In genomic region chr18:6557470-6558245, GRCh38 we compare ENCODE assay signal across 16 cellular contexts.
DNase-seq lines count a peak whose midpoint lies in the region; ATAC-seq and TF ChIP-seq lines count a peak whose summit lies in the region.
"Had no signal": no experiment of that assay in that cellular context is flagged by ENCODE, and none has a peak within 500 bp of the region (broad histone marks: within the 10 kb centered on the region; RNA-seq: fewer than 3 reads in every experiment).

No MANE protein-coding gene starts in this region.

- H3K4me3 Mint-ChIP-seq in type B pancreatic cell: peak overlapping the region; percentile 69
- H3K4me3 Mint-ChIP-seq: CD4-positive, alpha-beta T cell; immature natural killer cell; T-helper 2 cell treated with Interferon-gamma antibody and Interleukin-4, amounts not matched to agents 5 μg/mL and 100 μg/mL, for 36 hours had no signal

- no peak for TF ChIP-seq CTCF in type B pancreatic cell (conservative IDR thresholded peaks at IDR 0.05)

- H3K27ac Mint-ChIP-seq in type B pancreatic cell: peak overlapping the region; percentile 67
- H3K27ac Mint-ChIP-seq: CD4-positive, alpha-beta T cell; immature natural killer cell; T-helper 2 cell treated with Interferon-gamma antibody and Interleukin-4, amounts not matched to agents 5 μg/mL and 100 μg/mL, for 36 hours had no signal

- H3K27me3 ChIP-seq in SJCRH30: no peaks in the 10 kb centered on the region

- H3K27ac ChIP-seq in SJCRH30: no peak overlapping the region

- ATAC-seq in HG03025 (IDR thresholded peaks at IDR 0.05; ENCODE audit: low FRiP score, unreplicated experiment): no peak

- DNase-seq in NCI-H82 (lab: John Stamatoyannopoulos, UW) (peak; percentile 18), NCI-H82 treated with DMSO at 0.1 percent for 48 hours (lab: John Stamatoyannopoulos, UW; ENCODE audit: unreplicated experiment) (no peak), cerebellar cortex (ENCODE audit: low spot score) (peak; percentile 52), left kidney (ENCODE audit: low read depth, low spot score) (peak; percentile 36), type B pancreatic cell (ENCODE audit: extremely low spot score, unreplicated experiment) (peak; percentile 75), NCI-H774 (lab: John Stamatoyannopoulos, UW) (no peak), SJCRH30 (no peak)
- DNase-seq: activated CD4-positive, CD25-positive, alpha-beta regulatory T cell treated with anti-CD3 and anti-CD28 coated beads, Interleukin-2, amount 50 U/mL, for 72 hours; CD4-positive, alpha-beta T cell; foreskin melanocyte; immature natural killer cell; MM.1S; NCI-H2081 treated with DMSO at 0.1 percent for 48 hours; stimulated activated CD4-positive, alpha-beta T cell treated with anti-CD3 and anti-CD28 coated beads, Interleukin-4, amount 100 ng/mL, for 24 hours had no signal

- no peaks in the 10 kb centered on the region for H3K9me3 ChIP-seq in SJCRH30 (replicated peaks)

- H3K4me3 ChIP-seq in SJCRH30: no peak overlapping the region

- H3K36me3 Mint-ChIP-seq in type B pancreatic cell: no peaks in the 10 kb centered on the region
- H3K36me3 Mint-ChIP-seq: immature natural killer cell had no signal

- H3K4me1 Mint-ChIP-seq in type B pancreatic cell (ENCODE audit: unreplicated experiment): peaks cover 54% of the 10 kb centered on the region
- H3K4me1 Mint-ChIP-seq: immature natural killer cell had no signal

- H3K4me1 ChIP-seq in SJCRH30: no peaks in the 10 kb centered on the region

- no peaks in the 10 kb centered on the region for H3K9me3 Mint-ChIP-seq in type B pancreatic cell
- H3K9me3 Mint-ChIP-seq: T-helper 2 cell treated with Interferon-gamma antibody and Interleukin-4, amounts not matched to agents 5 μg/mL and 100 μg/mL, for 36 hours had no signal

- peaks cover 3% of the 10 kb centered on the region for H3K27me3 Mint-ChIP-seq in type B pancreatic cell
- H3K27me3 Mint-ChIP-seq: CD4-positive, alpha-beta T cell had no signal

- H3K36me3 ChIP-seq in SJCRH30: no peaks in the 10 kb centered on the region

Comparison
In these comparisons a context has a peak if more than half of its experiments do, and no peak if none do; other contexts are left out.
1. DNase-seq: peak in NCI-H82 (single experiment), cerebellar cortex (single experiment), left kidney (single experiment) and type B pancreatic cell (single experiment); none in NCI-H82 treated with DMSO at 0.1 percent for 48 hours (single experiment), NCI-H774 (single experiment) and SJCRH30 (0 of 2).